In genomic region chr15:70513818-70514217, GRCh38 we compare ENCODE assay signal across 13 cellular contexts.
"Had no signal": no experiment of that assay in that cellular context is flagged by ENCODE, and none has a peak within 500 bp of the region (broad histone marks: within the 10 kb centered on the region; RNA-seq: fewer than 3 reads in every experiment).

No MANE protein-coding gene starts in this region.

- H3K4me3 Mint-ChIP-seq: naive thymus-derived CD4-positive, alpha-beta T cell; nephron progenitor cell had no signal

- DNase-seq: dermis blood vessel endothelial cell; esophagus squamous epithelium; foreskin fibroblast; mesendoderm; naive thymus-derived CD4-positive, alpha-beta T cell; nephron progenitor cell; right cardiac atrium; small intestine; stimulated activated CD4-positive, alpha-beta T cell treated with anti-CD3 and anti-CD28 coated beads, Interleukin-2, amount 100 ng/mL, for 48 hours; stimulated activated naive CD4-positive, alpha-beta T cell treated with Interleukin-2 at 50 U/mL for 16 hours; trophoblast cell; uterus had no signal

- H3K27ac ChIP-seq: esophagus squamous epithelium, gastroesophageal sphincter, uterus had no signal

- H3K4me1 ChIP-seq: gastroesophageal sphincter, uterus had no signal

- ATAC-seq: gastroesophageal sphincter; naive thymus-derived CD4-positive, alpha-beta T cell; right cardiac atrium had no signal

- H3K27ac Mint-ChIP-seq: naive thymus-derived CD4-positive, alpha-beta T cell had no signal

- H3K4me3 ChIP-seq: esophagus squamous epithelium, gastroesophageal sphincter, uterus had no signal

- H3K27me3 ChIP-seq: uterus had no signal

- H3K36me3 ChIP-seq: esophagus squamous epithelium, gastroesophageal sphincter, uterus had no signal
